In genomic region chr4:40704073-40704472, GRCh38 we compare ENCODE assay signal across 21 cellular contexts. TPM values are rescaled to one million over a fixed set of nuclear protein-coding genes. Genes with fewer than 3 reads are reported as not detected.
DNase-seq lines count a peak whose midpoint lies in the region; ATAC-seq, FAIRE-seq and TF ChIP-seq lines count a peak whose summit lies in the region.
"Had no signal": no experiment of that assay in that cellular context is flagged by ENCODE, and none has a peak within 500 bp of the region (broad histone marks: within the 10 kb centered on the region; RNA-seq: fewer than 3 reads in every experiment).

No MANE protein-coding gene starts in this region.

- TF ChIP-seq CTCF in VCaP (conservative IDR thresholded peaks at IDR 0.05) (no peak), K562 (IDR thresholded peaks at IDR 0.05 in 2 of 3, conservative IDR thresholded peaks at IDR 0.05 in 1 of 3; ENCODE audit: insufficient read depth in 2 of 3, low read depth in 1 of 3, low read length in 3 of 3) (no peak), GM23338 (conservative IDR thresholded peaks at IDR 0.05; ENCODE audit: low read depth in 2 of 2) (no peak)

- WGBS in K562 (ENCODE audit: insufficient coverage, low coverage, missing lambda C conversion rate), result 2% methylated on average over 5 of the region's 5 CpGs

- H2AFZ ChIP-seq in K562 (ENCODE audit: low read depth, low read length) (no peak overlapping the region), GM23338 (no peak overlapping the region)

- H3K4me3 Mint-ChIP-seq in naive thymus-derived CD8-positive, alpha-beta T cell, result no peak overlapping the region
- no peak overlapping the region for H3K4me3 Mint-ChIP-seq in GM23338
- H3K4me3 Mint-ChIP-seq: CD4-positive, alpha-beta memory T cell had no signal

- H3F3A ChIP-seq in GM23338 (replicated peaks; ENCODE audit: low read depth), result no peaks in the 10 kb centered on the region

- peaks cover 7 to 9% of the 10 kb centered on the region in 2 experiments; a peak in 4 of 5 replicates for H3K27me3 ChIP-seq in K562 (ENCODE audit: control insufficient read depth in 2 of 2, insufficient read depth in 2 of 2, low read length in 2 of 2)
- no peaks in the 10 kb centered on the region for H3K27me3 ChIP-seq in GM23338 (ENCODE audit: insufficient read depth)
- H3K27me3 ChIP-seq: BE2C had no signal

- no peaks in the 10 kb centered on the region for H3K9me1 ChIP-seq in K562 (ENCODE audit: control insufficient read depth, insufficient read depth, low read length)

- no peak for DNase-seq in GM18507 (ENCODE audit: extremely low spot score, insufficient read length, low read depth)
- DNase-seq in K562 (ENCODE audit: extremely low read depth in 1 of 4, low spot score in 3 of 4), result no peak
- DNase-seq in NCI-H2029 treated with DMSO at 0.1 percent for 48 hours (lab: John Stamatoyannopoulos, UW), result no peak
- DNase-seq in naive thymus-derived CD8-positive, alpha-beta T cell, result no peak
- no peak for DNase-seq in GM23338 (ENCODE audit: low spot score)
- no peak for DNase-seq in DMS53 treated with DMSO at 0.1 percent for 48 hours (lab: John Stamatoyannopoulos, UW; ENCODE audit: unreplicated experiment)
- DNase-seq: BE2C; CD4-positive, alpha-beta memory T cell; COR-L47; DMS153; DND-41; GF-D8; KBM-7 had no signal

- H3K79me2 ChIP-seq in K562 (ENCODE audit: control insufficient read depth, insufficient read depth, low read length) (no peaks in the 10 kb centered on the region), GM23338 (replicated peaks; ENCODE audit: insufficient read depth) (no peaks in the 10 kb centered on the region)

- no peak overlapping the region for H3K4me2 ChIP-seq in K562 (ENCODE audit: insufficient read depth, low read length)
- H3K4me2 ChIP-seq in GM23338, result no peak overlapping the region
- H3K4me2 ChIP-seq: A549 had no signal

- H3K4me1 Mint-ChIP-seq in naive thymus-derived CD8-positive, alpha-beta T cell, result peaks cover 0 to 2% (median 0%) of the 10 kb centered on the region in 4 donors
- H3K4me1 Mint-ChIP-seq in GM23338, result peaks cover 20% of the 10 kb centered on the region

- H3K4me3 ChIP-seq in K562 (no peak overlapping the region), GM23338 (no peak overlapping the region)
- H3K4me3 ChIP-seq: A549 had no signal

- no peaks in the 10 kb centered on the region for H3K9me2 ChIP-seq in GM23338 (ENCODE audit: insufficient read depth)

- no peaks in the 10 kb centered on the region for H3K9me3 Mint-ChIP-seq in naive thymus-derived CD8-positive, alpha-beta T cell
- no peaks in the 10 kb centered on the region for H3K9me3 Mint-ChIP-seq in GM23338
- H3K9me3 Mint-ChIP-seq: CD4-positive, alpha-beta memory T cell had no signal

- H3K27ac ChIP-seq in VCaP, result peak overlapping the region; percentile 78
- H3K27ac ChIP-seq in K562 (ENCODE audit: extremely low read depth, low read depth, low read length), result no peak overlapping the region
- no peak overlapping the region for H3K27ac ChIP-seq in GM23338 (ENCODE audit: low read depth)
- H3K27ac ChIP-seq: C4-2B had no signal

- in situ Hi-C loops in K562 (cut with MboI), result no loop called here

- H3K36me3 Mint-ChIP-seq in naive thymus-derived CD8-positive, alpha-beta T cell, result peaks cover 0 to 1% (median 0%) of the 10 kb centered on the region in 3 donors
- no peaks in the 10 kb centered on the region for H3K36me3 Mint-ChIP-seq in GM23338 (ENCODE audit: low read depth)
- H3K36me3 Mint-ChIP-seq: CD4-positive, alpha-beta memory T cell had no signal

- no peaks in the 10 kb centered on the region for H3K36me3 ChIP-seq in K562 (ENCODE audit: control insufficient read depth, insufficient read depth, low read length)
- no peaks in the 10 kb centered on the region for H3K36me3 ChIP-seq in GM23338 (ENCODE audit: insufficient read depth)
- H3K36me3 ChIP-seq: BE2C had no signal

- H3K27ac Mint-ChIP-seq in naive thymus-derived CD8-positive, alpha-beta T cell, result no peak overlapping the region
- no peak overlapping the region for H3K27ac Mint-ChIP-seq in GM23338
- H3K27ac Mint-ChIP-seq: CD4-positive, alpha-beta memory T cell had no signal

- no TSS peak for BruUV-seq in K562 (replicated peaks; lab: Mats Ljungman, UMichigan)

- TF ChIP-seq EP300 in K562 (IDR thresholded peaks at IDR 0.05; ENCODE audit: low read length), result no peak

- TF ChIP-seq RAD21 in K562 (CRISPR knock-in tag; conservative IDR thresholded peaks at IDR 0.05 in 1 of 2, IDR thresholded peaks at IDR 0.05 in 1 of 2), result no peak

- H3K4me1 ChIP-seq in K562 (replicated peaks in 1 of 2; ENCODE audit: control insufficient read depth in 2 of 2, insufficient read depth in 2 of 2, low read length in 2 of 2) (no peaks in the 10 kb centered on the region), GM23338 (ENCODE audit: insufficient read depth) (peaks cover 17% of the 10 kb centered on the region; the same call in 1 of the 2 replicates)
- H3K4me1 ChIP-seq: BE2C had no signal

- TF ChIP-seq POLR2A in K562 (conservative IDR thresholded peaks at IDR 0.05), result no peak

- POLR2A ChIA-PET in K562 (lab: Yijun Ruan, JAX), result no interaction called here
- POLR2A ChIA-PET in naive thymus-derived CD8-positive, alpha-beta T cell (lab: Charles Lee), result no interaction called here

- intact Hi-C loops in K562 (cut with micrococcal nuclease), result no loop called here

- H4K20me1 ChIP-seq in K562 (replicated peaks; ENCODE audit: control insufficient read depth, insufficient read depth, low read length) (no peaks in the 10 kb centered on the region), GM23338 (replicated peaks; ENCODE audit: insufficient read depth) (no peaks in the 10 kb centered on the region)

- FAIRE-seq in G401.6 (lab: Jason Lieb, UNC) (peak; percentile 57), GM18507 (lab: Jason Lieb, UNC) (peak; percentile 35), K562 (lab: Jason Lieb, UNC) (no peak)
- FAIRE-seq: A549, D721Med, H54 had no signal

- CTCF ChIA-PET in K562 (lab: Yijun Ruan, JAX; ENCODE audit: low intra/inter-chr PET ratio), result interaction anchor here (0.6 kb wide), 1 partner anchor 34 kb away, joined by 4 read pairs; no protein-coding TSS in a partner anchor

- ATAC-seq in K562 (no peak), GM23338 (no peak)
- ATAC-seq in naive thymus-derived CD8-positive, alpha-beta T cell, result no peak
- ATAC-seq: A549, HCT116 had no signal

- H3K9ac ChIP-seq in K562 (ENCODE audit: insufficient read depth in 1 of 2, low read depth in 2 of 2, low read length in 2 of 2), result no peak overlapping the region

- H3K9me3 ChIP-seq in K562 (replicated peaks; ENCODE audit: control insufficient read depth, insufficient read depth, low read depth, low read length), result no peaks in the 10 kb centered on the region
- H3K9me3 ChIP-seq: A549, BE2C had no signal

- peaks cover 0 to 3% (median 0%) of the 10 kb centered on the region in 5 donors for H3K27me3 Mint-ChIP-seq in naive thymus-derived CD8-positive, alpha-beta T cell
- peaks cover 10% of the 10 kb centered on the region for H3K27me3 Mint-ChIP-seq in GM23338 (ENCODE audit: insufficient read depth, low read depth, poor library complexity)

TF ChIP-seq in K562, 482 proteins besides CTCF, POLR2A, EP300 and RAD21 (continues in another document):
- TF ChIP-seq ATF3 (IDR thresholded peaks at IDR 0.05), result peak; percentile 47
- no peak for TF ChIP-seq ATF3 (CRISPR knock-in tag; conservative IDR thresholded peaks at IDR 0.05)

TF ChIP-seq in GM23338, 12 proteins besides CTCF, POLR2A, EP300 and RAD21 (continues in another document):
- no peak for TF ChIP-seq REST (IDR thresholded peaks at IDR 0.05; ENCODE audit: unreplicated experiment)

RNA-seq across cellular contexts. Expression of gene NSUN7, which starts 45.7 kb away (rescaled TPM):
- total RNA-seq in K562 (2011; cell fraction: chromatin; rRNA removed; ENCODE audit: low replicate concordance), result not detected in 2 replicates
- total RNA-seq in K562 (2011; cell fraction: nucleolus; rRNA removed), result not detected in 2 replicates
- not detected in 2 replicates for total RNA-seq in K562 (2011; cell fraction: nucleoplasm; rRNA removed)
- total RNA-seq in K562 (2014; rRNA removed) (not detected in 2 replicates), K562 (2014; rRNA removed; fragmentation: Illumina TruSeq; extraction: Trizol) (not detected in 2 replicates), K562 (2015; rRNA removed; fragmentation: Illumina TruSeq; extraction: Trizol) (not detected in 2 replicates), K562 (2021) (not detected in 2 replicates)
- polyA plus RNA-seq in K562 (2011; rRNA removed) (not detected in 2 replicates), K562 (2014; fragmentation: Illumina TruSeq; extraction: Trizol) (not detected in 2 replicates), K562 (2014; fragmentation: Nextera tagmentation; extraction: Ambion mirVana) (not detected), K562 (2014; rRNA removed) (not detected in 2 replicates), GM23338 (2016; fragmentation: Nextera tagmentation; extraction: Ambion mirVana) (27.3 and 29.0 TPM in 2 replicates)
- not detected in 2 replicates for polyA plus RNA-seq in K562 (2011; cell fraction: cytosol; rRNA removed)
- polyA plus RNA-seq in K562 (2011; cell fraction: nucleus; rRNA removed), result not detected in 2 replicates
- 0.10 TPM in 1 of 2 replicates, not detected in the other for polyA plus RNA-seq in K562 (2012)
- polyA minus RNA-seq in K562 (2011; rRNA and poly(A)+ RNA removed), result not detected in 2 replicates
- not detected in 2 replicates for polyA minus RNA-seq in K562 (2011; cell fraction: cytosol; rRNA and poly(A)+ RNA removed)
- not detected in 2 replicates for polyA minus RNA-seq in K562 (2011; cell fraction: nucleus; rRNA and poly(A)+ RNA removed)
- total RNA-seq in naive thymus-derived CD8-positive, alpha-beta T cell, result under 1 TPM; 0.25 to 0.65 TPM
- polyA plus RNA-seq in naive thymus-derived CD8-positive, alpha-beta T cell, result not detected
- total RNA-seq in GM23338 (2014; rRNA removed; shearing (Covaris generic)), result 28.8 and 31.3 TPM in 2 replicates
- total RNA-seq: CD4-positive, alpha-beta memory T cell; HT1080 had no signal
- polyA plus RNA-seq: CD4-positive, alpha-beta memory T cell had no signal

Comparison
In these comparisons a context has a peak if more than half of its experiments do, and no peak if none do; other contexts are left out.
1. RNA of gene NSUN7, which starts 45.7 kb away (total RNA-seq): 28.8 to 31.3 TPM in GM23338; 0.25 to 0.65 TPM in naive thymus-derived CD8-positive, alpha-beta T cell and not detected in K562; every median in the first group is over 10 times any median in the second.